8 cellular contexts compared by ENCODE assay signal in the genomic region with DNA sequence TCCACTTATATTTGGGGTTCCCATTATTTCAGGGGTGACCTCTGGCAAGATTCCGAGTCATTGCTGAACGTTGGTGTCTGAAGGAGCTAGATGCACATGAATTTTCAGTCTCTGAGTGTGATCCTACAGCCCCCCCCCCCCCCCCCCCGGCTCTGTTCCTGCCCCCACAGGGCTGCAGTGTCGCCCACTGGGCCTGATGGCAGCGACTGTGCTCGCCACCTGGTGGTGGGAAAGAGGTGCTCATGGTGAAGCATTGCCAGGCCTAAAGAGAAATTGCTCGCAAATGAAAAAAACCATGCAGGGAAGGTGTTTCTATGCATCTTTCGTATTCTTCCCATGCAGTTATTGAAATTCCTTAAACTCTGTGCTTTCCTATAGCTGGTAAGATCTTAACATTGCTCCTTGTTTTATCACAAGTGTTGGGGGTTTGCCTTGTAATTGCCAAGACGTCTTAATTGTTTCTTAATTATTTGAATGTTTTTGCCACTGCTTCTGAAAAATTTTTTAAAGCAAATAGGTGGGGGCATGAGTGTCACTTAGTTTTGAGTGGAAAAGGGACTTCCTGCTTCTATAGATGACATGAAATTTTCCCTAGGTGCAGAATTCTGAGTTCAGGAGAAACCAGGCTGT.
DNase-seq lines count a peak whose midpoint lies in the region; ATAC-seq, FAIRE-seq and TF ChIP-seq lines count a peak whose summit lies in the region.

No MANE protein-coding gene starts in this region.

- H3K79me2 ChIP-seq in OCI-LY7 (ENCODE audit: insufficient read depth, low read depth, low read length) = no peaks in the 10 kb centered on the region

- H3K27me3 ChIP-seq in heart left ventricle (no peaks in the 10 kb centered on the region), gastrocnemius medialis (no peaks in the 10 kb centered on the region)

- H3K4me2 ChIP-seq in A549 = no peak overlapping the region
- H3K4me2 ChIP-seq in OCI-LY7 (ENCODE audit: low read length) = no peak overlapping the region

- no peak for FAIRE-seq in A549 (lab: Jason Lieb, UNC)
- no peak for FAIRE-seq in GM12892 (lab: Jason Lieb, UNC)

- WGBS in A549 (ENCODE audit: missing lambda C conversion rate) = 61% methylated on average over 5 of the region's 9 CpGs
- 42 to 48% (median 44%) methylated on average over 8 to 9 of the region's 9 CpGs for WGBS in heart left ventricle, 4 donors
- 34 to 44% methylated on average over 9 of the region's 9 CpGs for WGBS in lower leg skin, 2 donors

- no peaks in the 10 kb centered on the region for H3K9me2 ChIP-seq in OCI-LY7 (ENCODE audit: insufficient read depth, low read length)

- no peaks in the 10 kb centered on the region for H4K20me1 ChIP-seq in OCI-LY7 (ENCODE audit: insufficient read depth, low read length)

- TF ChIP-seq CTCF in A549 (IDR thresholded peaks at IDR 0.05) (peak; percentile 49), OCI-LY7 (conservative IDR thresholded peaks at IDR 0.05; ENCODE audit: low read length) (peak; percentile 71), heart left ventricle (IDR thresholded peaks at IDR 0.05) (peak; percentile 60 to 85 (median 70)), gastrocnemius medialis (IDR thresholded peaks at IDR 0.05 in 4 of 5, conservative IDR thresholded peaks at IDR 0.05 in 1 of 5) (peak in 4 of 5 experiments; percentile 2 to 70 (median 66)), lower leg skin (IDR thresholded peaks at IDR 0.05) (no peak)

- no peak for TF ChIP-seq POLR2A in A549 (IDR thresholded peaks at IDR 0.05; ENCODE audit: low read length)
- TF ChIP-seq POLR2A in GM12892 (IDR thresholded peaks at IDR 0.05; ENCODE audit: low read depth, low read length) = no peak
- TF ChIP-seq POLR2A in heart left ventricle (IDR thresholded peaks at IDR 0.05) = no peak
- no peak for TF ChIP-seq POLR2A in gastrocnemius medialis (IDR thresholded peaks at IDR 0.05)
- no peak for TF ChIP-seq POLR2A in lower leg skin (IDR thresholded peaks at IDR 0.05)

- DNase-seq in A549 (ENCODE audit: low read depth in 1 of 2, low spot score in 1 of 2) = peak; percentile 36 to 50
- peak; percentile 23 for DNase-seq in GM12892 (ENCODE audit: insufficient read length)
- peak; percentile 35 for DNase-seq in OCI-LY7 (ENCODE audit: low spot score)
- DNase-seq in activated gamma-delta T cell treated with anti-CD3 and anti-CD28 coated beads, Interleukin-2, amount 50 U/mL, for 16 hours (ENCODE audit: low read depth) = peak; percentile 8
- peak; percentile 41 to 68 (median 53) for DNase-seq in heart left ventricle
- DNase-seq in gastrocnemius medialis = peak in 1 of 2 donors; percentile 10
- no peak for DNase-seq in lower leg skin (ENCODE audit: low spot score in 2 of 2)

- H3K4me1 ChIP-seq in A549 = peaks cover 20% of the 10 kb centered on the region; the same call in 2 of the 3 replicates
- H3K4me1 ChIP-seq in OCI-LY7 (ENCODE audit: insufficient read depth, low read length, poor library complexity, severe bottlenecking) = no peaks in the 10 kb centered on the region
- peaks cover 0 to 13% (median 0%) of the 10 kb centered on the region in 12 donors for H3K4me1 ChIP-seq in heart left ventricle
- no peaks in the 10 kb centered on the region for H3K4me1 ChIP-seq in gastrocnemius medialis

- no TSS peak for BruUV-seq in OCI-LY7 (replicated peaks; lab: Mats Ljungman, UMichigan)

- no peak overlapping the region for H3K27ac ChIP-seq in A549
- no peak overlapping the region for H3K27ac ChIP-seq in OCI-LY7 (ENCODE audit: low read depth, low read length, poor library complexity, severe bottlenecking)
- peak overlapping the region in 1 of 12 donors; percentile 19 for H3K27ac ChIP-seq in heart left ventricle
- H3K27ac ChIP-seq in gastrocnemius medialis = no peak overlapping the region

- CTCF ChIA-PET in A549 (lab: Yijun Ruan, JAX) (interaction anchor here (0.6 to 13.4 kb wide), 16 partner anchors 8 to 332 kb away, joined by 3 to 168 read pairs (median 4); no protein-coding TSS in a partner anchor), OCI-LY7 (lab: Charles Lee; ENCODE audit: unreplicated experiment) (interaction anchor here (0.6 kb wide), 1 partner anchor 324 kb away, joined by 5 read pairs; no protein-coding TSS in a partner anchor)

- intact Hi-C loops in OCI-LY7 (cut with micrococcal nuclease; ENCODE audit: unreplicated experiment) = no loop called here
- intact Hi-C loops in heart left ventricle (cut with DNase I) = loop anchor here in 3 of 10 donors (2.0 kb wide), 2 partner anchors 182 to 184 kb away; no protein-coding TSS in a partner anchor
- intact Hi-C loops in gastrocnemius medialis (cut with DNase I; ENCODE audit: low total_unique reads) = loop anchor here (1.0 kb wide), 1 partner anchor 184 kb away; no protein-coding TSS in a partner anchor
- intact Hi-C loops in lower leg skin (cut with DNase I; ENCODE audit: low total_unique reads) = no loop called here

- TF ChIP-seq EP300 in A549 (IDR thresholded peaks at IDR 0.05) = no peak

- POLR2A ChIA-PET in A549 (lab: Yijun Ruan, JAX) = no interaction called here
- POLR2A ChIA-PET in OCI-LY7 (lab: Charles Lee) = no interaction called here

- H3K36me3 ChIP-seq in OCI-LY7 (ENCODE audit: insufficient read depth, low read length) (no peaks in the 10 kb centered on the region), heart left ventricle (peaks cover 0 to 79% (median 52%) of the 10 kb centered on the region in 9 donors), gastrocnemius medialis (peaks cover 0 to 12% of the 10 kb centered on the region in 2 donors)

- TF ChIP-seq RAD21 in A549 (conservative IDR thresholded peaks at IDR 0.05 in 1 of 2, IDR thresholded peaks at IDR 0.05 in 1 of 2) = peak; percentile 56 to 60

- H3K9me3 ChIP-seq in A549 (no peaks in the 10 kb centered on the region), OCI-LY7 (ENCODE audit: low read length) (no peaks in the 10 kb centered on the region), heart left ventricle (no peaks in the 10 kb centered on the region), gastrocnemius medialis (no peaks in the 10 kb centered on the region)

- in situ Hi-C loops in gastrocnemius medialis (cut with MboI; ENCODE audit: low sequenced_read_pairs in 4 of 4) = loop anchor here (5.0 to 25.0 kb wide), 4 partner anchors 185 to 322 kb away; no protein-coding TSS in a partner anchor

- H3K4me3 ChIP-seq in A549 = no peak overlapping the region
- no peak overlapping the region for H3K4me3 ChIP-seq in OCI-LY7 (ENCODE audit: low read depth, low read length, poor library complexity, severe bottlenecking)
- no peak overlapping the region for H3K4me3 ChIP-seq in heart left ventricle
- H3K4me3 ChIP-seq in gastrocnemius medialis = no peak overlapping the region
- no peak overlapping the region for H3K4me3 ChIP-seq in lower leg skin (ENCODE audit: low read depth, poor library complexity, severe bottlenecking)

- H2AFZ ChIP-seq in OCI-LY7 (ENCODE audit: low read length) = no peak overlapping the region

- ATAC-seq in A549 (peak; percentile 85 to 92; a peak in 4 of 6 replicates), HG03039 (IDR thresholded peaks at IDR 0.05; ENCODE audit: unreplicated experiment) (peak; percentile 70), heart left ventricle (peak in 3 of 4 donors; percentile 70 to 84 (median 78)), gastrocnemius medialis (no peak)

TF ChIP-seq in A549, 52 proteins besides CTCF, POLR2A, EP300 and RAD21:
- TF ChIP-seq SMC3 (IDR thresholded peaks at IDR 0.05) (peak; percentile 71), GATA3 (IDR thresholded peaks at IDR 0.05; ENCODE audit: borderline replicate concordance) (no peak)

Comparison
In these comparisons a context has a peak if more than half of its experiments do, and no peak if none do; other contexts are left out.
1. ATAC-seq: peak in A549 (2 of 2), HG03039 (single experiment) and heart left ventricle (3 of 4); none in gastrocnemius medialis (0 of 2).
2. DNase-seq: peak in A549 (2 of 2), GM12892 (single experiment), OCI-LY7 (single experiment), activated gamma-delta T cell treated with anti-CD3 and anti-CD28 coated beads, Interleukin-2, amount 50 U/mL, for 16 hours (single experiment) and heart left ventricle (5 of 5); none in lower leg skin (0 of 2).
3. CTCF ChIP-seq: peak in A549 (single experiment), OCI-LY7 (single experiment), heart left ventricle (12 of 12) and gastrocnemius medialis (4 of 5); none in lower leg skin (0 of 3).